Comparison of ENCODE assay signal across 1 cellular context in genomic region chr9:96429710-96430109, GRCh38.
TF ChIP-seq lines count a peak whose summit lies in the region.

No MANE protein-coding gene starts in this region.

TF ChIP-seq in HepG2, 621 proteins besides CTCF, POLR2A, EP300 and RAD21 (continued from another document and continues in another):
- TF ChIP-seq NRL (CRISPR knock-in tag; IDR thresholded peaks at IDR 0.05; ENCODE audit: borderline replicate concordance), result no peak
- TF ChIP-seq TARDBP (CRISPR knock-in tag; IDR thresholded peaks at IDR 0.05), result 0 out of 2 replicates have a peak, but pooled peaks have one; percentile 30
- no peak for TF ChIP-seq ZFP36 (IDR thresholded peaks at IDR 0.05; ENCODE audit: borderline replicate concordance, low read depth, low read length, partially characterized antibody)
- peak; percentile 38; the same call in 1 of the 2 replicates for TF ChIP-seq ZNF331 (CRISPR knock-in tag; IDR thresholded peaks at IDR 0.05)
- TF ChIP-seq THAP7 (CRISPR knock-in tag; IDR thresholded peaks at IDR 0.05), result no peak
- TF ChIP-seq ZNF619 (CRISPR knock-in tag; IDR thresholded peaks at IDR 0.05), result no peak
- no peak for TF ChIP-seq DNMT3B (CRISPR knock-in tag; conservative IDR thresholded peaks at IDR 0.05)
- TF ChIP-seq IKZF4 (CRISPR knock-in tag; IDR thresholded peaks at IDR 0.05; ENCODE audit: borderline replicate concordance, low read depth, not compliant biosample characterization), result no peak
- no peak for TF ChIP-seq BRD4 (CRISPR knock-in tag; IDR thresholded peaks at IDR 0.05)
- TF ChIP-seq ZNF260 (CRISPR knock-in tag; IDR thresholded peaks at IDR 0.05; ENCODE audit: borderline replicate concordance, low read depth), result no peak
- TF ChIP-seq ZNF510 (CRISPR knock-in tag; IDR thresholded peaks at IDR 0.05; ENCODE audit: low read depth), result no peak
- TF ChIP-seq ZNF7 (CRISPR knock-in tag; IDR thresholded peaks at IDR 0.05), result no peak
- TF ChIP-seq MTA1 (CRISPR knock-in tag; IDR thresholded peaks at IDR 0.05; ENCODE audit: borderline replicate concordance), result no peak
- TF ChIP-seq ZNF354B (CRISPR knock-in tag; IDR thresholded peaks at IDR 0.05), result no peak
- no peak for TF ChIP-seq CCDC6 (CRISPR knock-in tag; IDR thresholded peaks at IDR 0.05)
- TF ChIP-seq, protein P1, sequence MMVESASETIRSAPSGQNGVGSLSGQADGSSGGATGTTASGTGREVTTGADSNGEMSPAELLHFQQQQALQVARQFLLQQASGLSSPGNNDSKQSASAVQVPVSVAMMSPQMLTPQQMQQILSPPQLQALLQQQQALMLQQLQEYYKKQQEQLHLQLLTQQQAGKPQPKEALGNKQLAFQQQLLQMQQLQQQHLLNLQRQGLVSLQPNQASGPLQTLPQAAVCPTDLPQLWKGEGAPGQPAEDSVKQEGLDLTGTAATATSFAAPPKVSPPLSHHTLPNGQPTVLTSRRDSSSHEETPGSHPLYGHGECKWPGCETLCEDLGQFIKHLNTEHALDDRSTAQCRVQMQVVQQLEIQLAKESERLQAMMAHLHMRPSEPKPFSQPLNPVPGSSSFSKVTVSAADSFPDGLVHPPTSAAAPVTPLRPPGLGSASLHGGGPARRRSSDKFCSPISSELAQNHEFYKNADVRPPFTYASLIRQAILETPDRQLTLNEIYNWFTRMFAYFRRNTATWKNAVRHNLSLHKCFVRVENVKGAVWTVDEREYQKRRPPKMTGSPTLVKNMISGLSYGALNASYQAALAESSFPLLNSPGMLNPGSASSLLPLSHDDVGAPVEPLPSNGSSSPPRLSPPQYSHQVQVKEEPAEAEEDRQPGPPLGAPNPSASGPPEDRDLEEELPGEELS (CRISPR knock-in tag; IDR thresholded peaks at IDR 0.05), result no peak
- no peak for TF ChIP-seq ZNF616 (CRISPR knock-in tag; IDR thresholded peaks at IDR 0.05; ENCODE audit: low read depth)
- TF ChIP-seq ZNF44 (CRISPR knock-in tag; IDR thresholded peaks at IDR 0.05), result no peak
- TF ChIP-seq HIVEP1 (CRISPR knock-in tag; IDR thresholded peaks at IDR 0.05), result no peak
- no peak for TF ChIP-seq ZSCAN22 (CRISPR knock-in tag; IDR thresholded peaks at IDR 0.05)
- TF ChIP-seq MZF1 (CRISPR knock-in tag; IDR thresholded peaks at IDR 0.05; ENCODE audit: borderline replicate concordance), result no peak
- TF ChIP-seq ELF3 (CRISPR knock-in tag; IDR thresholded peaks at IDR 0.05), result peak; percentile 59
- no peak for TF ChIP-seq HCFC1 (IDR thresholded peaks at IDR 0.05; ENCODE audit: low read depth, low read length)
- TF ChIP-seq SMAD9 (CRISPR knock-in tag; IDR thresholded peaks at IDR 0.05), result no peak
- TF ChIP-seq HMGXB4 (CRISPR knock-in tag; IDR thresholded peaks at IDR 0.05; ENCODE audit: borderline replicate concordance in 1 of 2, low read depth in 1 of 2), result no peak
- TF ChIP-seq, protein P2, sequence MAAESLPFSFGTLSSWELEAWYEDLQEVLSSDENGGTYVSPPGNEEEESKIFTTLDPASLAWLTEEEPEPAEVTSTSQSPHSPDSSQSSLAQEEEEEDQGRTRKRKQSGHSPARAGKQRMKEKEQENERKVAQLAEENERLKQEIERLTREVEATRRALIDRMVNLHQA (CRISPR knock-in tag; IDR thresholded peaks at IDR 0.05), result no peak
- TF ChIP-seq POGK (CRISPR knock-in tag; conservative IDR thresholded peaks at IDR 0.05), result no peak
- no peak for TF ChIP-seq CBX2 (IDR thresholded peaks at IDR 0.05; ENCODE audit: low read depth, low read length)
- no peak for TF ChIP-seq CBX2 (CRISPR knock-in tag; IDR thresholded peaks at IDR 0.05; ENCODE audit: low read depth)
- no peak for TF ChIP-seq ZNF772 (CRISPR knock-in tag; IDR thresholded peaks at IDR 0.05)
- TF ChIP-seq AHDC1 (CRISPR knock-in tag; IDR thresholded peaks at IDR 0.05; ENCODE audit: borderline replicate concordance), result peak; percentile 21; the same call in 1 of the 2 replicates
- TF ChIP-seq UBTF (CRISPR knock-in tag; IDR thresholded peaks at IDR 0.05), result no peak
- TF ChIP-seq, protein P3, sequence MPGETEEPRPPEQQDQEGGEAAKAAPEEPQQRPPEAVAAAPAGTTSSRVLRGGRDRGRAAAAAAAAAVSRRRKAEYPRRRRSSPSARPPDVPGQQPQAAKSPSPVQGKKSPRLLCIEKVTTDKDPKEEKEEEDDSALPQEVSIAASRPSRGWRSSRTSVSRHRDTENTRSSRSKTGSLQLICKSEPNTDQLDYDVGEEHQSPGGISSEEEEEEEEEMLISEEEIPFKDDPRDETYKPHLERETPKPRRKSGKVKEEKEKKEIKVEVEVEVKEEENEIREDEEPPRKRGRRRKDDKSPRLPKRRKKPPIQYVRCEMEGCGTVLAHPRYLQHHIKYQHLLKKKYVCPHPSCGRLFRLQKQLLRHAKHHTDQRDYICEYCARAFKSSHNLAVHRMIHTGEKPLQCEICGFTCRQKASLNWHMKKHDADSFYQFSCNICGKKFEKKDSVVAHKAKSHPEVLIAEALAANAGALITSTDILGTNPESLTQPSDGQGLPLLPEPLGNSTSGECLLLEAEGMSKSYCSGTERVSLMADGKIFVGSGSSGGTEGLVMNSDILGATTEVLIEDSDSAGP (CRISPR knock-in tag; IDR thresholded peaks at IDR 0.05; ENCODE audit: borderline replicate concordance), result no peak
- TF ChIP-seq, protein P4, sequence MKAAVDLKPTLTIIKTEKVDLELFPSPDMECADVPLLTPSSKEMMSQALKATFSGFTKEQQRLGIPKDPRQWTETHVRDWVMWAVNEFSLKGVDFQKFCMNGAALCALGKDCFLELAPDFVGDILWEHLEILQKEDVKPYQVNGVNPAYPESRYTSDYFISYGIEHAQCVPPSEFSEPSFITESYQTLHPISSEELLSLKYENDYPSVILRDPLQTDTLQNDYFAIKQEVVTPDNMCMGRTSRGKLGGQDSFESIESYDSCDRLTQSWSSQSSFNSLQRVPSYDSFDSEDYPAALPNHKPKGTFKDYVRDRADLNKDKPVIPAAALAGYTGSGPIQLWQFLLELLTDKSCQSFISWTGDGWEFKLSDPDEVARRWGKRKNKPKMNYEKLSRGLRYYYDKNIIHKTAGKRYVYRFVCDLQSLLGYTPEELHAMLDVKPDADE (CRISPR knock-in tag; IDR thresholded peaks at IDR 0.05), result no peak
- no peak for TF ChIP-seq ZNF549 (CRISPR knock-in tag; IDR thresholded peaks at IDR 0.05)
- no peak for TF ChIP-seq FOXJ3 (CRISPR knock-in tag; IDR thresholded peaks at IDR 0.05; ENCODE audit: borderline replicate concordance)
- TF ChIP-seq CEBPG (CRISPR knock-in tag; IDR thresholded peaks at IDR 0.05), result peak; percentile 86
- TF ChIP-seq, protein P5, sequence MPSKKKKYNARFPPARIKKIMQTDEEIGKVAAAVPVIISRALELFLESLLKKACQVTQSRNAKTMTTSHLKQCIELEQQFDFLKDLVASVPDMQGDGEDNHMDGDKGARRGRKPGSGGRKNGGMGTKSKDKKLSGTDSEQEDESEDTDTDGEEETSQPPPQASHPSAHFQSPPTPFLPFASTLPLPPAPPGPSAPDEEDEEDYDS (CRISPR knock-in tag; IDR thresholded peaks at IDR 0.05), result peak; percentile 16; the same call in 1 of the 2 replicates
- TF ChIP-seq ZNF597 (CRISPR knock-in tag; IDR thresholded peaks at IDR 0.05), result no peak
- TF ChIP-seq ETV5 (CRISPR knock-in tag; IDR thresholded peaks at IDR 0.05; ENCODE audit: borderline replicate concordance), result no peak
- TF ChIP-seq ZNF557 (CRISPR knock-in tag; IDR thresholded peaks at IDR 0.05), result no peak
